Comparison of ENCODE assay signal across 15 cellular contexts in the genomic region with DNA sequence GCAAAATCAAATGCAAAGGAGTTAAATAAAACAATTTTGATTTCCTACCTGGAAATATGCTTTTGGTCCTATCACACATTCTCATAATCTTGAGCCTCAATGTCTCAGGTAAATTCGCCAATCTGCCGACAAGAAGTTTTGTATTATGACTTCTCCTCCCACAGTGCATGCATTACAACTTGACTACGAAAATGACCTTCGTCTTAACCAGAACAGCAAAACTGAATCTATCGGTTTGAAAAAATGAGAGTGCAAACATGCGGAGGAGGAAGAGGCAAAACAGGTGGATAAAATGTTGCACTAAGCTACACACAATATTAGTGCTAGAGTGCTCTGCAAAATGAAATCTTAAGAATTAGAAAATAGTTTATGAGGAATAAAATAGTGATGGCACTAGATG. TPM values are rescaled to one million over a fixed set of nuclear protein-coding genes. Genes with fewer than 3 reads are reported as not detected.
DNase-seq lines count a peak whose midpoint lies in the region; ATAC-seq, FAIRE-seq and TF ChIP-seq lines count a peak whose summit lies in the region.
"Had no signal": no experiment of that assay in that cellular context is flagged by ENCODE, and none has a peak within 500 bp of the region (broad histone marks: within the 10 kb centered on the region; RNA-seq: fewer than 3 reads in every experiment).

No MANE protein-coding gene starts in this region.

- H2AFZ ChIP-seq in H9 (ENCODE audit: low read length) = no peak overlapping the region

- no peak overlapping the region for H2AK5ac ChIP-seq in H9 (ENCODE audit: insufficient read length, low read length)

- H3K23ac ChIP-seq in H9 (ENCODE audit: insufficient read length, low read depth, low read length) = no peak overlapping the region

- no peak for TF ChIP-seq POLR2A in GM12891 (IDR thresholded peaks at IDR 0.05; ENCODE audit: low read depth, low read length)

- intact Hi-C loops in activated CD4-positive, alpha-beta T cell treated with anti-CD3 and anti-CD28 coated beads, Interleukin-2, amount 10 ng/mL, durations not matched to agents 24 days and 14 days (cut with micrococcal nuclease) = loop anchor here (1.0 to 2.0 kb wide), 3 partner anchors 16 to 45 kb away; no protein-coding TSS in a partner anchor

- no peak overlapping the region for H3K14ac ChIP-seq in H9 (ENCODE audit: insufficient read depth, low read length)

- no peaks in the 10 kb centered on the region for H3K27me3 Mint-ChIP-seq in activated CD4-positive, alpha-beta T cell treated with anti-CD3 and anti-CD28 coated beads, Interleukin-2, amount 10 ng/mL, durations not matched to agents 24 days and 14 days
- H3K27me3 Mint-ChIP-seq in naive thymus-derived CD8-positive, alpha-beta T cell = no peaks in the 10 kb centered on the region
- no peaks in the 10 kb centered on the region for H3K27me3 Mint-ChIP-seq in H9 (ENCODE audit: low read depth)

- POLR2A ChIA-PET in naive thymus-derived CD8-positive, alpha-beta T cell (lab: Charles Lee) = interaction anchor here (0.8 to 8.3 kb wide), 11 partner anchors 8 to 56 kb away, joined by 3 to 106 read pairs (median 12); no protein-coding TSS in a partner anchor

- peaks cover 17% of the 10 kb centered on the region for H3K36me3 Mint-ChIP-seq in activated CD4-positive, alpha-beta T cell treated with anti-CD3 and anti-CD28 coated beads, Interleukin-2, amount 10 ng/mL, durations not matched to agents 24 days and 14 days (ENCODE audit: low read depth)
- H3K36me3 Mint-ChIP-seq in activated naive CD4-positive, alpha-beta T cell treated with anti-CD3 and anti-CD28 coated beads, Interleukin-2, amount 50 U/mL, for 72 hours = peaks cover 0 to 7% of the 10 kb centered on the region in 2 donors
- no peaks in the 10 kb centered on the region for H3K36me3 Mint-ChIP-seq in naive thymus-derived CD8-positive, alpha-beta T cell
- no peaks in the 10 kb centered on the region for H3K36me3 Mint-ChIP-seq in H9 (ENCODE audit: insufficient read depth in 1 of 3, low read depth in 3 of 3)

- no peak overlapping the region for H3T11ph ChIP-seq in H9 (ENCODE audit: low read length)

- H2BK5ac ChIP-seq in H9 (ENCODE audit: insufficient read length, low read length) = no peak overlapping the region

- peak in 1 of 2 donors; percentile 9 for ATAC-seq in activated naive CD4-positive, alpha-beta T cell treated with anti-CD3 and anti-CD28 coated beads, Interleukin-2, amount 50 U/mL, for 72 hours
- no peak for ATAC-seq in naive thymus-derived CD8-positive, alpha-beta T cell
- ATAC-seq in HG02678 (IDR thresholded peaks at IDR 0.05; ENCODE audit: unreplicated experiment) (no peak), GM18511 (IDR thresholded peaks at IDR 0.05; ENCODE audit: unreplicated experiment) (no peak)

- no CpG with 5 or more reads among the region's 6 CpGs for WGBS in H9 (ENCODE audit: extremely low coverage, insufficient read length, low lambda C conversion rate)

- no peak overlapping the region for H3K4me2 ChIP-seq in H9 (ENCODE audit: insufficient read depth, insufficient read length, low read length)
- H3K4me2 ChIP-seq: BLaER1 had no signal

- H3K27ac ChIP-seq in H9 (ENCODE audit: insufficient read length, low read depth, low read length) = no peak overlapping the region
- H3K27ac ChIP-seq: BLaER1, colonic mucosa, tibial artery had no signal

- H4K91ac ChIP-seq in H9 (ENCODE audit: insufficient read length, low read depth, low read length) = no peak overlapping the region

- no peak overlapping the region for H4K8ac ChIP-seq in H9 (replicated peaks; ENCODE audit: insufficient read length, low read depth, low read length)

- no peak overlapping the region for H3K9ac ChIP-seq in H9 (ENCODE audit: extremely low read depth, insufficient read length, low read length)
- H3K9ac ChIP-seq: BLaER1 had no signal

- no peaks in the 10 kb centered on the region for H4K20me1 ChIP-seq in H9 (ENCODE audit: control insufficient read depth, insufficient read depth, insufficient read length)

- peaks cover 53% of the 10 kb centered on the region for H3K4me1 Mint-ChIP-seq in activated CD4-positive, alpha-beta T cell treated with anti-CD3 and anti-CD28 coated beads, Interleukin-2, amount 10 ng/mL, durations not matched to agents 24 days and 14 days
- peaks cover 18 to 58% (median 43%) of the 10 kb centered on the region in 4 donors for H3K4me1 Mint-ChIP-seq in naive thymus-derived CD8-positive, alpha-beta T cell
- H3K4me1 Mint-ChIP-seq in H9 = peaks cover 0 to 6% of the 10 kb centered on the region in 2 experiments; a peak in 2 of 4 replicates

- H3K9me3 ChIP-seq in H9 (ENCODE audit: control insufficient read depth, low read depth, low read length) = no peaks in the 10 kb centered on the region
- H3K9me3 ChIP-seq: colonic mucosa, tibial artery had no signal

- H2BK15ac ChIP-seq in H9 (ENCODE audit: low read depth, low read length) = no peak overlapping the region

- peak; percentile 54 for DNase-seq in activated CD4-positive, alpha-beta T cell treated with anti-CD3 and anti-CD28 coated beads, Interleukin-2, amount 10 ng/mL, durations not matched to agents 24 days and 14 days
- no peak for DNase-seq in activated CD4-positive, alpha-beta T cell treated with anti-CD3 and anti-CD28 coated beads, Interleukin-2, amount 50 U/mL, for 48 hours
- DNase-seq in GM12891 (ENCODE audit: insufficient read length, low spot score) (no peak), H9 (no peak)
- no peak for DNase-seq in activated naive CD4-positive, alpha-beta T cell treated with anti-CD3 and anti-CD28 coated beads, Interleukin-2, amount 50 U/mL, for 72 hours (ENCODE audit: low spot score in 2 of 2)
- DNase-seq in naive thymus-derived CD8-positive, alpha-beta T cell = no peak
- DNase-seq: colonic mucosa, hippocampal formation, kidney, mesendoderm, tibial artery had no signal

- no peak for TF ChIP-seq CTCF in H9 (conservative IDR thresholded peaks at IDR 0.05)

- no peak overlapping the region for H4K5ac ChIP-seq in H9 (ENCODE audit: insufficient read length, low read depth, low read length)

- H2BK120ac ChIP-seq in H9 (ENCODE audit: low read depth, low read length, poor library complexity, severe bottlenecking) = no peak overlapping the region

- no peak overlapping the region for H2BK20ac ChIP-seq in H9 (ENCODE audit: low read depth, low read length, poor library complexity, severe bottlenecking)

- no peaks in the 10 kb centered on the region for H3K9me3 Mint-ChIP-seq in activated CD4-positive, alpha-beta T cell treated with anti-CD3 and anti-CD28 coated beads, Interleukin-2, amount 10 ng/mL, durations not matched to agents 24 days and 14 days
- H3K9me3 Mint-ChIP-seq in activated naive CD4-positive, alpha-beta T cell treated with anti-CD3 and anti-CD28 coated beads, Interleukin-2, amount 50 U/mL, for 72 hours = no peaks in the 10 kb centered on the region
- H3K9me3 Mint-ChIP-seq in naive thymus-derived CD8-positive, alpha-beta T cell = no peaks in the 10 kb centered on the region
- H3K9me3 Mint-ChIP-seq in H9 = no peaks in the 10 kb centered on the region

- H3K4me1 ChIP-seq in H9 (ENCODE audit: insufficient read depth, low read length) = no peaks in the 10 kb centered on the region
- H3K4me1 ChIP-seq: colonic mucosa had no signal

- H3K23me2 ChIP-seq in H9 (ENCODE audit: insufficient read length, low read depth, low read length, poor library complexity, severe bottlenecking) = no peaks in the 10 kb centered on the region

- H3K27ac Mint-ChIP-seq in activated CD4-positive, alpha-beta T cell treated with anti-CD3 and anti-CD28 coated beads, Interleukin-2, amount 10 ng/mL, durations not matched to agents 24 days and 14 days = peak overlapping the region; percentile 98
- peak overlapping the region; percentile 86 to 97 for H3K27ac Mint-ChIP-seq in activated naive CD4-positive, alpha-beta T cell treated with anti-CD3 and anti-CD28 coated beads, Interleukin-2, amount 50 U/mL, for 72 hours
- peak overlapping the region in 2 of 10 donors; percentile 95 to 98 for H3K27ac Mint-ChIP-seq in naive thymus-derived CD8-positive, alpha-beta T cell
- no peak overlapping the region for H3K27ac Mint-ChIP-seq in H9

- no peaks in the 10 kb centered on the region for H3K79me1 ChIP-seq in H9 (ENCODE audit: insufficient read depth, low read depth, low read length, poor library complexity, severe bottlenecking)

- H3K4ac ChIP-seq in H9 (ENCODE audit: low read depth, low read length) = no peak overlapping the region

- FAIRE-seq in GM12891 (lab: Jason Lieb, UNC) = peak; percentile 60
- FAIRE-seq: A204.1, kidney had no signal

- no peak overlapping the region for H2BK12ac ChIP-seq in H9 (ENCODE audit: insufficient read length, low read depth, low read length)

- H3K4me3 Mint-ChIP-seq in activated CD4-positive, alpha-beta T cell treated with anti-CD3 and anti-CD28 coated beads, Interleukin-2, amount 10 ng/mL, durations not matched to agents 24 days and 14 days = peak overlapping the region; percentile 78
- peak overlapping the region in 8 of 10 donors; percentile 22 to 84 (median 74) for H3K4me3 Mint-ChIP-seq in naive thymus-derived CD8-positive, alpha-beta T cell
- no peak overlapping the region for H3K4me3 Mint-ChIP-seq in H9

- no peaks in the 10 kb centered on the region for H3K79me2 ChIP-seq in H9 (ENCODE audit: insufficient read depth, low read length)

- no peak overlapping the region for H3K56ac ChIP-seq in H9 (ENCODE audit: insufficient read length, low read depth, low read length)

- no peaks in the 10 kb centered on the region for H3K27me3 ChIP-seq in H9 (ENCODE audit: insufficient read depth, low read length)
- H3K27me3 ChIP-seq: BLaER1, colonic mucosa, tibial artery had no signal

- H3K18ac ChIP-seq in H9 (ENCODE audit: insufficient read length, low read depth, low read length) = no peak overlapping the region

TF ChIP-seq in GM12891, 5 proteins besides CTCF, POLR2A, EP300 and RAD21:
- TF ChIP-seq POU2F2 (IDR thresholded peaks at IDR 0.05; ENCODE audit: low read depth, low read length) = no peak
- TF ChIP-seq SPI1 (IDR thresholded peaks at IDR 0.05; ENCODE audit: low read depth, low read length) = no peak
- no peak for TF ChIP-seq POLR2AphosphoS5 (IDR thresholded peaks at IDR 0.05; ENCODE audit: low read depth, low read length)
- TF ChIP-seq PAX5 (IDR thresholded peaks at IDR 0.05; ENCODE audit: insufficient read depth, low read length, severe bottlenecking) = no peak
- no peak for TF ChIP-seq TAF1 (IDR thresholded peaks at IDR 0.05; ENCODE audit: low read depth, low read length)

RNA-seq across cellular contexts. Expression of a gene that starts 43.4 kb away (rescaled TPM):
- total RNA-seq in activated CD4-positive, alpha-beta T cell treated with anti-CD3 and anti-CD28 coated beads, Interleukin-2, amount 10 ng/mL, durations not matched to agents 24 days and 14 days = 27.1 and 28.0 TPM in 2 replicates
- 3.5 TPM for polyA plus RNA-seq in GM12891 (2012; ENCODE audit: low read depth, missing spikeins)
- 10 to 100 TPM; 23.8 to 33.1 TPM for total RNA-seq in activated naive CD4-positive, alpha-beta T cell treated with anti-CD3 and anti-CD28 coated beads, Interleukin-2, amount 50 U/mL, for 72 hours
- total RNA-seq in naive thymus-derived CD8-positive, alpha-beta T cell = 10 to 100 TPM; 84.8 to 99.2 TPM
- polyA plus RNA-seq in naive thymus-derived CD8-positive, alpha-beta T cell = 10 to 100 TPM in 2 of 3 donors, 1 to 10 TPM in 1; 6.5 to 17.1 (median 12.5) TPM
- total RNA-seq in H9 (2021) = 3.6 and 4.2 TPM in 2 replicates

Comparison
In these comparisons a context has a peak if more than half of its experiments do, and no peak if none do; other contexts are left out.
1. H3K27ac Mint-ChIP-seq: peak in activated CD4-positive, alpha-beta T cell treated with anti-CD3 and anti-CD28 coated beads, Interleukin-2, amount 10 ng/mL, durations not matched to agents 24 days and 14 days (single experiment) and activated naive CD4-positive, alpha-beta T cell treated with anti-CD3 and anti-CD28 coated beads, Interleukin-2, amount 50 U/mL, for 72 hours (2 of 2); none in H9 (0 of 3).
2. H3K4me3 Mint-ChIP-seq: peak in activated CD4-positive, alpha-beta T cell treated with anti-CD3 and anti-CD28 coated beads, Interleukin-2, amount 10 ng/mL, durations not matched to agents 24 days and 14 days (single experiment) and naive thymus-derived CD8-positive, alpha-beta T cell (8 of 10); none in H9 (0 of 2).